22 cellular contexts compared by ENCODE assay signal in the genomic region with DNA sequence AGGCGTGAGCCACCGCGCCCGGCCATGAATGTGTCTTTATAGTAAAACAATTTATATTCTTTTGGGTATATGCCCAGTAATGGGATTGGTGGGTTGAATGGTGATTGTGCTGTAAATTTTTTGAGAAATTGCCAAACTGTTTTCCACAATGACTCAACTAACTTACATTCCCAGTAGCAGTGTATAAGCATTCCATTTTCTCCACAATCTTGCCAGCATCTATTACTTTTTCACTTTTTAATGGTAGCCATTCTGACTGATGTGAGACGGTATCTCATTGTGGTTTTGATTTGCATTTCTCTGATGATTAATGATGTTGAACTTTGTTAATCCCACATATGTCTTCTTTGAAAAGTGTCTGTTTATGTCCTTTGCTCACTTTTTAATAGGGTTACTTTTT.
DNase-seq lines count a peak whose midpoint lies in the region; TF ChIP-seq lines count a peak whose summit lies in the region.
"Had no signal": no experiment of that assay in that cellular context is flagged by ENCODE, and none has a peak within 500 bp of the region (broad histone marks: within the 10 kb centered on the region; RNA-seq: fewer than 3 reads in every experiment).

No MANE protein-coding gene starts in this region.

- DNase-seq in AG04449 (ENCODE audit: low read depth, low spot score) (peak; percentile 29), HT-29 (ENCODE audit: low spot score) (peak; percentile 1), astrocyte of the hippocampus (ENCODE audit: low read depth, low spot score) (peak; percentile 87), iris pigment epithelial cell (ENCODE audit: low read depth) (peak; percentile 44), cerebellar cortex (ENCODE audit: low spot score) (no peak), colonic mucosa (no peak), ascending aorta (ENCODE audit: low spot score in 2 of 2) (no peak), DMS 273 (lab: John Stamatoyannopoulos, UW; ENCODE audit: unreplicated experiment) (no peak)
- DNase-seq: activated CD4-positive, alpha-beta T cell treated with anti-CD3 and anti-CD28 coated beads, Interleukin-2, amount 50 U/mL, for 1 hour; activated CD8-positive, alpha-beta memory T cell treated with anti-CD3 and anti-CD28 coated beads, Interleukin-2, amount 50 U/mL, for 4 hours; DMS53; endodermal cell; KG1; left cardiac atrium; NCI-H1048; NCI-H2081 treated with DMSO at 0.1 percent for 48 hours; NCI-H446 treated with DMSO at 0.1 percent for 48 hours; posterior cingulate gyrus; small intestine; stimulated activated CD4-positive, alpha-beta T cell treated with anti-CD3 and anti-CD28 coated beads, Interleukin-4, amount 100 ng/mL, for 1 hour; upper lobe of left lung had no signal

- no peak for TF ChIP-seq CTCF in AG04449 (IDR thresholded peaks at IDR 0.05; ENCODE audit: insufficient read depth, low read length, missing control alignments)
- TF ChIP-seq CTCF in colonic mucosa (IDR thresholded peaks at IDR 0.05): no peak
- no peak for TF ChIP-seq CTCF in ascending aorta (IDR thresholded peaks at IDR 0.05)

- no peak overlapping the region for H3K9ac ChIP-seq in colonic mucosa (ENCODE audit: low read depth in 2 of 2, low read length in 2 of 2)

- H3K36me3 ChIP-seq in colonic mucosa: no peaks in the 10 kb centered on the region
- no peaks in the 10 kb centered on the region for H3K36me3 ChIP-seq in ascending aorta
- H3K36me3 ChIP-seq: upper lobe of left lung had no signal

- intact Hi-C loops in colonic mucosa (cut with DNase I) (no loop called here), ascending aorta (cut with DNase I) (no loop called here)

- no peak overlapping the region for H3K4me3 ChIP-seq in AG04449 (ENCODE audit: low read depth, low read length)
- no peak overlapping the region for H3K4me3 ChIP-seq in colonic mucosa
- no peak overlapping the region for H3K4me3 ChIP-seq in ascending aorta
- H3K4me3 ChIP-seq: A549, upper lobe of left lung had no signal

- H3K27me3 ChIP-seq in colonic mucosa (no peaks in the 10 kb centered on the region), ascending aorta (no peaks in the 10 kb centered on the region)
- H3K27me3 ChIP-seq: upper lobe of left lung had no signal

- H3K9me3 ChIP-seq in colonic mucosa: no peaks in the 10 kb centered on the region
- no peaks in the 10 kb centered on the region for H3K9me3 ChIP-seq in ascending aorta

- POLR2A ChIA-PET in AG04449 (lab: Yijun Ruan, JAX): no interaction called here

- CTCF ChIA-PET in AG04449 (lab: Yijun Ruan, JAX): no interaction called here

- no peak overlapping the region for H3K27ac ChIP-seq in colonic mucosa
- H3K27ac ChIP-seq in ascending aorta: no peak overlapping the region
- H3K27ac ChIP-seq: A549, upper lobe of left lung had no signal

- H3K4me1 ChIP-seq in colonic mucosa: no peaks in the 10 kb centered on the region
- no peaks in the 10 kb centered on the region for H3K4me1 ChIP-seq in ascending aorta
- H3K4me1 ChIP-seq: A549, upper lobe of left lung had no signal

Comparison
In these comparisons a context has a peak if more than half of its experiments do, and no peak if none do; other contexts are left out.
1. DNase-seq: peak in AG04449 (single experiment), HT-29 (single experiment), astrocyte of the hippocampus (single experiment) and iris pigment epithelial cell (single experiment); none in cerebellar cortex (single experiment), colonic mucosa (single experiment), ascending aorta (0 of 2) and DMS 273 (single experiment).